9 cellular contexts compared by ENCODE assay signal in the genomic region with DNA sequence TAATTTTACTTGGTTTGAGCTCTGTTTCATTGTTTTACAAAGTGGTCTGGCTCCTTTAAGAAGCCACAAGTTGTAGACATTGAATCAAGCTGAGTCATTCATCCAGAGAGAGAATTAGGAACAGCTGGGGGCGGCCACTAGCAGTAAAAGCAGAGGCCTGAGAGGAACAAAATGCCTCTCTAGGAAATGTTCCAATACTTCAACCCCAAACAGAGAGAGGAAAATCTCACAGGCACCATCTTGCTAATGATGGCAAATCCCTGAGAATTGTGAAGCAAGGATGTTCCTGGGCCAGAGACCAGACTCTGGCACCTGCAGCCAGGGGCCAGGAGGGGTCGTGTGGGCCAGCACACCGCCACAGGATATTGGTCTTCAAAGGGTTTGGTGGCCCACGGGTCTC. TPM values are rescaled to one million over a fixed set of nuclear protein-coding genes. Genes with fewer than 3 reads are reported as not detected.
DNase-seq lines count a peak whose midpoint lies in the region; ATAC-seq and TF ChIP-seq lines count a peak whose summit lies in the region.
"Had no signal": no experiment of that assay in that cellular context is flagged by ENCODE, and none has a peak within 500 bp of the region (broad histone marks: within the 10 kb centered on the region; RNA-seq: fewer than 3 reads in every experiment).

No MANE protein-coding gene starts in this region.

- no peak for ATAC-seq in activated T-cell treated with anti-CD3 and anti-CD28 coated beads, Interleukin-2, amount 50 U/mL, for 72 hours (replicated peaks in 1 of 2)
- ATAC-seq in left lobe of liver: no peak
- ATAC-seq in HG03135 (IDR thresholded peaks at IDR 0.05; ENCODE audit: unreplicated experiment): no peak
- ATAC-seq in GM21619 (IDR thresholded peaks at IDR 0.05; ENCODE audit: unreplicated experiment): no peak

- peak overlapping the region; percentile 81 for H3K27ac Mint-ChIP-seq in osteocyte (ENCODE audit: unreplicated experiment)
- no peak overlapping the region for H3K27ac Mint-ChIP-seq in activated T-cell treated with anti-CD3 and anti-CD28 coated beads, Interleukin-2, amount 50 U/mL, for 72 hours
- H3K27ac Mint-ChIP-seq: activated naive CD8-positive, alpha-beta T cell had no signal

- no peaks in the 10 kb centered on the region for H3K27me3 Mint-ChIP-seq in osteocyte (ENCODE audit: unreplicated experiment)
- peaks cover 35% of the 10 kb centered on the region for H3K27me3 Mint-ChIP-seq in activated T-cell treated with anti-CD3 and anti-CD28 coated beads, Interleukin-2, amount 50 U/mL, for 72 hours (ENCODE audit: low read depth)

- peaks cover 35% of the 10 kb centered on the region for H3K4me1 Mint-ChIP-seq in osteocyte (ENCODE audit: unreplicated experiment)
- H3K4me1 Mint-ChIP-seq in activated T-cell treated with anti-CD3 and anti-CD28 coated beads, Interleukin-2, amount 50 U/mL, for 72 hours (ENCODE audit: low read depth): no peaks in the 10 kb centered on the region

- H3K4me3 Mint-ChIP-seq in osteocyte (ENCODE audit: unreplicated experiment): no peak overlapping the region
- no peak overlapping the region for H3K4me3 Mint-ChIP-seq in activated T-cell treated with anti-CD3 and anti-CD28 coated beads, Interleukin-2, amount 50 U/mL, for 72 hours
- H3K4me3 Mint-ChIP-seq: activated naive CD8-positive, alpha-beta T cell had no signal

- peak; percentile 17 for TF ChIP-seq CTCF in osteocyte (IDR thresholded peaks at IDR 0.05)

- DNase-seq in EL (peak; percentile 85), OCI-M1 (lab: John Stamatoyannopoulos, UW) (peak; percentile 80), fibroblast of gingiva (ENCODE audit: low read depth) (peak; percentile 91), osteocyte (ENCODE audit: extremely low spot score, unreplicated experiment) (no peak), left lobe of liver (ENCODE audit: low spot score) (no peak)
- DNase-seq in activated T-cell treated with anti-CD3 and anti-CD28 coated beads, Interleukin-2, amount 50 U/mL, for 72 hours: no peak

- peaks cover 8% of the 10 kb centered on the region for H3K9me3 Mint-ChIP-seq in osteocyte (ENCODE audit: unreplicated experiment)
- H3K9me3 Mint-ChIP-seq in activated T-cell treated with anti-CD3 and anti-CD28 coated beads, Interleukin-2, amount 50 U/mL, for 72 hours: no peaks in the 10 kb centered on the region

- no peaks in the 10 kb centered on the region for H3K36me3 Mint-ChIP-seq in osteocyte (ENCODE audit: unreplicated experiment)
- no peaks in the 10 kb centered on the region for H3K36me3 Mint-ChIP-seq in activated T-cell treated with anti-CD3 and anti-CD28 coated beads, Interleukin-2, amount 50 U/mL, for 72 hours (ENCODE audit: insufficient read depth in 2 of 2)
- H3K36me3 Mint-ChIP-seq: activated naive CD8-positive, alpha-beta T cell had no signal

RNA-seq across cellular contexts. Expression of a gene that starts 26.5 kb away (rescaled TPM):
- 3.5 and 4.0 TPM in 2 replicates for total RNA-seq in osteocyte
- total RNA-seq in activated T-cell treated with anti-CD3 and anti-CD28 coated beads, Interleukin-2, amount 50 U/mL, for 72 hours: not detected
- 0.18 TPM for total RNA-seq in left lobe of liver

Comparison
In these comparisons a context has a peak if more than half of its experiments do, and no peak if none do; other contexts are left out.
1. DNase-seq: peak in EL (single experiment), OCI-M1 (single experiment) and fibroblast of gingiva (single experiment); none in osteocyte (single experiment), activated T-cell treated with anti-CD3 and anti-CD28 coated beads, Interleukin-2, amount 50 U/mL, for 72 hours (0 of 2) and left lobe of liver (single experiment).